Comparison of ENCODE assay signal across 9 cellular contexts in the genomic region with DNA sequence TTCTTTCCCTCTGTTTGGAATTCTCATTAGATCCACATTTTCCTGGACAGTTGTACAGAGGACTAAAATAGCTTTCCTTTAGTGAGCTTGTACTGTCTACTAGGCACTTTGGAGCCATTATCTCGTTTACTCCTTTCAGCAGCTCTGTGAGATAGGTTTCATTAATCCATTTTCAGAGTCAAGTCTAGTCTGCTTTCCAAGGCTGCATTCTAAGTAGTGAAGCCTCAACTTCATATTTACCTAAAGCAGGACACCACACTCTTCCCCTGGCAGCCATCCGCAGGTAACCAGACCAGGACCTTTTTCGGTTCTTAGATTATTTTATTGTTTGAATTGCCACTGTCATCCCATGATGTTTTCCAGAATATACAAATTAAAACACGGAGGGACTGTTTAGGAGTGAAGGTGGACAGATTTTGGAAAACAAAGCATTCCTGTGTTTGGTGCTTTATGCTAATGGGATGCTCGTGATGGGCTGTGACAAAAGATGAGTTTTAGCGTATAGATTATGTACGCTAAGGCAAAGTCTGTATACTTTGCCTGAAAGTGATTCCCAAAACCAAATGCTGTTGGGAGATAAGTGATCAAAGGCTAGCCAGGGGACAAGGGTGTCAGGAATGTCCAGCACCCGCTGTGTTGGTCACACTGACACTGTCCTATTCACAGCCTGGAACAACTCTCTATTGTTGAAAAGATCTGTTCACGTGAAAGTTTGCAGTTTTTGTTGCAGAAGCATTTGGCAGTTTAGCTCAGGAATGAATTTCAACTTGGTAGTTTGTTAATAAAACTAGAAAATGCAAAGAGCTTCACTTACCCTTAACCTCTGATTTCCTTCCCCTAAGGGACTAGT. TPM values are rescaled to one million over a fixed set of nuclear protein-coding genes. Genes with fewer than 3 reads are reported as not detected.
DNase-seq lines count a peak whose midpoint lies in the region; ATAC-seq and TF ChIP-seq lines count a peak whose summit lies in the region.
"Had no signal": no experiment of that assay in that cellular context is flagged by ENCODE, and none has a peak within 500 bp of the region (broad histone marks: within the 10 kb centered on the region; RNA-seq: fewer than 3 reads in every experiment).

No MANE protein-coding gene starts in this region.

- no peaks in the 10 kb centered on the region for H3K9me3 Mint-ChIP-seq in CD8-positive, alpha-beta T cell

- H3K4me1 ChIP-seq in CD8-positive, alpha-beta T cell (ENCODE audit: insufficient read depth, low read length), result peaks cover 6% of the 10 kb centered on the region
- H3K4me1 ChIP-seq in fibroblast of lung (ENCODE audit: control insufficient read depth, extremely low read depth, insufficient read depth, low read length) (no peaks in the 10 kb centered on the region), ovary (ENCODE audit: insufficient read depth) (no peaks in the 10 kb centered on the region)

- no peak for TF ChIP-seq EP300 in ovary (IDR thresholded peaks at IDR 0.05)

- no peak for DNase-seq in CD8-positive, alpha-beta T cell
- peak; percentile 87 for DNase-seq in NCI-H526 treated with DMSO at 0.1 percent for 48 hours (lab: John Stamatoyannopoulos, UW)
- DNase-seq in fibroblast of lung (ENCODE audit: low read depth in 2 of 2), result no peak
- DNase-seq in ovary, result no peak
- DNase-seq in NCI-H226, result no peak
- DNase-seq: NCI-H524 treated with DMSO at 0.1 percent for 48 hours had no signal

- H3K36me3 Mint-ChIP-seq in CD8-positive, alpha-beta T cell, result no peaks in the 10 kb centered on the region

- peaks cover 17% of the 10 kb centered on the region for H3K4me1 Mint-ChIP-seq in CD8-positive, alpha-beta T cell (ENCODE audit: low read depth)

- no peak for TF ChIP-seq CTCF in CD8-positive, alpha-beta T cell (IDR thresholded peaks at IDR 0.05)
- TF ChIP-seq CTCF in fibroblast of lung (conservative IDR thresholded peaks at IDR 0.05 in 1 of 2, IDR thresholded peaks at IDR 0.05 in 1 of 2; ENCODE audit: low read depth in 1 of 2, low read length in 2 of 2), result no peak
- TF ChIP-seq CTCF in ovary (IDR thresholded peaks at IDR 0.05), result no peak

- H3K36me3 ChIP-seq in CD8-positive, alpha-beta T cell (ENCODE audit: insufficient read depth, low read length), result no peaks in the 10 kb centered on the region
- H3K36me3 ChIP-seq in fibroblast of lung (ENCODE audit: control insufficient read depth, insufficient read depth, low read length), result no peaks in the 10 kb centered on the region
- no peaks in the 10 kb centered on the region for H3K36me3 ChIP-seq in ovary

- no peak overlapping the region for H2AFZ ChIP-seq in fibroblast of lung (ENCODE audit: low read length)

- H3K4me3 ChIP-seq in CD8-positive, alpha-beta T cell (ENCODE audit: low read depth, low read length), result no peak overlapping the region
- H3K4me3 ChIP-seq in fibroblast of lung (replicated peaks in 1 of 4; ENCODE audit: control extremely low read depth in 1 of 4, insufficient read depth in 1 of 4, low read depth in 3 of 4, low read length in 4 of 4) (peak overlapping the region; percentile 50 to 81 (median 68)), ovary (peak overlapping the region; percentile 69)

- H3K27ac Mint-ChIP-seq in CD8-positive, alpha-beta T cell, result peak overlapping the region; percentile 41

- no peaks in the 10 kb centered on the region for H3K9me3 ChIP-seq in CD8-positive, alpha-beta T cell (ENCODE audit: low read length)
- H3K9me3 ChIP-seq in fibroblast of lung (ENCODE audit: control insufficient read depth, insufficient read depth, low read depth, low read length), result no peaks in the 10 kb centered on the region
- no peaks in the 10 kb centered on the region for H3K9me3 ChIP-seq in ovary

- H3K27ac ChIP-seq in CD8-positive, alpha-beta T cell (ENCODE audit: low read depth, low read length), result no peak overlapping the region
- no peak overlapping the region for H3K27ac ChIP-seq in fibroblast of lung (ENCODE audit: insufficient read depth, low read length)
- H3K27ac ChIP-seq in ovary, result peak overlapping the region; percentile 74 to 84

- no peak for ATAC-seq in CD8-positive, alpha-beta T cell
- no peak for ATAC-seq in HG03175 (IDR thresholded peaks at IDR 0.05; ENCODE audit: unreplicated experiment)
- ATAC-seq in GM21576 (IDR thresholded peaks at IDR 0.05; ENCODE audit: unreplicated experiment), result no peak
- no peak for ATAC-seq in HG03442 (IDR thresholded peaks at IDR 0.05; ENCODE audit: unreplicated experiment)

- peaks cover 3% of the 10 kb centered on the region for H3K79me2 ChIP-seq in fibroblast of lung (ENCODE audit: control insufficient read depth, insufficient read depth, low read length)

- no peaks in the 10 kb centered on the region for H3K27me3 ChIP-seq in CD8-positive, alpha-beta T cell (ENCODE audit: insufficient read depth, low read length)
- H3K27me3 ChIP-seq in fibroblast of lung (ENCODE audit: control insufficient read depth, insufficient read depth, low read length) (peaks cover 3% of the 10 kb centered on the region), ovary (no peaks in the 10 kb centered on the region)

- H3K27me3 Mint-ChIP-seq in CD8-positive, alpha-beta T cell (ENCODE audit: low read depth), result no peaks in the 10 kb centered on the region

- H3K4me3 Mint-ChIP-seq in CD8-positive, alpha-beta T cell, result peak overlapping the region; percentile 71

- peak overlapping the region; percentile 85 for H3K4me2 ChIP-seq in fibroblast of lung (ENCODE audit: extremely low read depth, insufficient read depth, low read length)

- H4K20me1 ChIP-seq in fibroblast of lung (ENCODE audit: control insufficient read depth, extremely low read depth, insufficient read depth, low read length), result no peaks in the 10 kb centered on the region

- no peak for TF ChIP-seq POLR2A in ovary (IDR thresholded peaks at IDR 0.05)

- CTCF ChIA-PET in CD8-positive, alpha-beta T cell (lab: Charles Lee), result interaction anchor here (0.9 to 1.4 kb wide), 2 partner anchors 20 to 43 kb away, joined by 3 to 5 read pairs; no protein-coding TSS in a partner anchor

- WGBS in ovary, 3 donors, result 65 to 69% (median 65%) methylated on average over 9 of the region's 9 CpGs

- POLR2A ChIA-PET in CD8-positive, alpha-beta T cell (lab: Charles Lee), result no interaction called here

- intact Hi-C loops in CD8-positive, alpha-beta T cell (cut with DNase I, micrococcal nuclease), result loop anchor here (1.0 to 10.0 kb wide), 5 partner anchors 20 to 265 kb away; a partner anchor contains a TSS
- intact Hi-C loops in ovary (cut with DNase I), result loop anchor here in 1 of 4 donors (5.0 kb wide), 1 partner anchor 47 kb away; no protein-coding TSS in a partner anchor

- no peak overlapping the region for H3K9ac ChIP-seq in fibroblast of lung (ENCODE audit: insufficient read depth, low read length)

RNA-seq across cellular contexts. Expression of a gene that starts 1.3 kb away (rescaled TPM):
- 10 to 100 TPM; 12.1 to 15.2 TPM for total RNA-seq in CD8-positive, alpha-beta T cell
- 60.4 and 85.7 TPM in 2 replicates for total RNA-seq in fibroblast of lung
- 44.1 and 54.5 TPM in 2 replicates for polyA plus RNA-seq in fibroblast of lung
- polyA plus RNA-seq in fibroblast of lung (2012), result 34.3 and 41.9 TPM in 2 replicates
- 53.5 and 56.9 TPM in 2 replicates for polyA minus RNA-seq in fibroblast of lung (ENCODE audit: low replicate concordance)
- total RNA-seq in ovary, result 10 to 100 TPM; 32.5 to 95.0 (median 72.3) TPM
- polyA plus RNA-seq in ovary, result 10 to 100 TPM; 43.1 to 86.5 TPM

Comparison
In these comparisons a context has a peak if more than half of its experiments do, and no peak if none do; other contexts are left out.
1. H3K27ac ChIP-seq: peak in ovary (2 of 2); none in CD8-positive, alpha-beta T cell (single experiment) and fibroblast of lung (single experiment).